ENCODE assay signal across 1 cellular context in genomic region chr4:10079951-10080873, GRCh38.
A peak's percentile ranks its signal among the peaks of the same experiment; 100 is the strongest.
TF ChIP-seq lines count a peak whose summit lies in the region.

No MANE protein-coding gene starts in this region.

TF ChIP-seq in SK-N-SH treated with all-trans-retinoic acid at 6 μM for 48 hours, 23 proteins besides CTCF, POLR2A, EP300 and RAD21:
- TF ChIP-seq TSHZ2 (CRISPR knock-in tag; IDR thresholded peaks at IDR 0.05) (peak; percentile 58; the same call in 1 of the 2 replicates), TCF4 (CRISPR knock-in tag; IDR thresholded peaks at IDR 0.05; ENCODE audit: borderline replicate concordance) (peak; percentile 78; the same call in 1 of the 2 replicates), ZNF565 (CRISPR knock-in tag; conservative IDR thresholded peaks at IDR 0.05; ENCODE audit: low read depth) (no peak), PPARA (CRISPR knock-in tag; IDR thresholded peaks at IDR 0.05; ENCODE audit: borderline replicate concordance) (no peak), POU6F1 (CRISPR knock-in tag; IDR thresholded peaks at IDR 0.05; ENCODE audit: borderline replicate concordance, low read depth) (no peak), CSRNP3 (CRISPR knock-in tag; IDR thresholded peaks at IDR 0.05) (no peak)
